In the genomic region with DNA sequence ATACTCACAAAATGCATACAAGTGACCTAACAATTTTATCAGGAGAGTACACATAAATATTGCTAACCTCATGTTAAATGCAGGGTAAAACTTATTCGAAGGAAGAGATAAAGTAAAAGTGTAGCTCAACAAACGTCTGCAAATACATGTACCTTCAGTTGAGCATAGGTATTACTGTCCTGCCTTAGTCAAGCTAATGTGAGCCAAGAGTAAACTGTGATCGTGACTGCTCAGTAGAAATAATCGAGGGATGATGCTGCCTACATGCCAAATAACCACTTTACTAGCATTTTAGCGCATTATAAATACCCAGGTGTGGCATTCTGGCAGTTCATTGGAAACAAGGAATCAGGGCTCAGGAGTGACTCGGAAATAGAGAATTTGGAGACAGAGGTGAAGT, we compare ENCODE assay signal across 2 cellular contexts.
TF ChIP-seq lines count a peak whose summit lies in the region.

No MANE protein-coding gene starts in this region.

TF ChIP-seq in GM23338, 12 proteins besides CTCF, POLR2A, EP300 and RAD21 (continues in another document):
- TF ChIP-seq, protein P1, sequence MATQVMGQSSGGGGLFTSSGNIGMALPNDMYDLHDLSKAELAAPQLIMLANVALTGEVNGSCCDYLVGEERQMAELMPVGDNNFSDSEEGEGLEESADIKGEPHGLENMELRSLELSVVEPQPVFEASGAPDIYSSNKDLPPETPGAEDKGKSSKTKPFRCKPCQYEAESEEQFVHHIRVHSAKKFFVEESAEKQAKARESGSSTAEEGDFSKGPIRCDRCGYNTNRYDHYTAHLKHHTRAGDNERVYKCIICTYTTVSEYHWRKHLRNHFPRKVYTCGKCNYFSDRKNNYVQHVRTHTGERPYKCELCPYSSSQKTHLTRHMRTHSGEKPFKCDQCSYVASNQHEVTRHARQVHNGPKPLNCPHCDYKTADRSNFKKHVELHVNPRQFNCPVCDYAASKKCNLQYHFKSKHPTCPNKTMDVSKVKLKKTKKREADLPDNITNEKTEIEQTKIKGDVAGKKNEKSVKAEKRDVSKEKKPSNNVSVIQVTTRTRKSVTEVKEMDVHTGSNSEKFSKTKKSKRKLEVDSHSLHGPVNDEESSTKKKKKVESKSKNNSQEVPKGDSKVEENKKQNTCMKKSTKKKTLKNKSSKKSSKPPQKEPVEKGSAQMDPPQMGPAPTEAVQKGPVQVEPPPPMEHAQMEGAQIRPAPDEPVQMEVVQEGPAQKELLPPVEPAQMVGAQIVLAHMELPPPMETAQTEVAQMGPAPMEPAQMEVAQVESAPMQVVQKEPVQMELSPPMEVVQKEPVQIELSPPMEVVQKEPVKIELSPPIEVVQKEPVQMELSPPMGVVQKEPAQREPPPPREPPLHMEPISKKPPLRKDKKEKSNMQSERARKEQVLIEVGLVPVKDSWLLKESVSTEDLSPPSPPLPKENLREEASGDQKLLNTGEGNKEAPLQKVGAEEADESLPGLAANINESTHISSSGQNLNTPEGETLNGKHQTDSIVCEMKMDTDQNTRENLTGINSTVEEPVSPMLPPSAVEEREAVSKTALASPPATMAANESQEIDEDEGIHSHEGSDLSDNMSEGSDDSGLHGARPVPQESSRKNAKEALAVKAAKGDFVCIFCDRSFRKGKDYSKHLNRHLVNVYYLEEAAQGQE (IDR thresholded peaks at IDR 0.05; ENCODE audit: unreplicated experiment), result no peak
- no peak for TF ChIP-seq ZNF114 (CRISPR knock-in tag; IDR thresholded peaks at IDR 0.05)
- no peak for TF ChIP-seq EZH2 (IDR thresholded peaks at IDR 0.05; ENCODE audit: low read depth, unreplicated experiment)
- TF ChIP-seq EZH2phosphoT487 (IDR thresholded peaks at IDR 0.05; ENCODE audit: unreplicated experiment), result no peak
- no peak for TF ChIP-seq ZNF331 (CRISPR knock-in tag; IDR thresholded peaks at IDR 0.05; ENCODE audit: low read depth)
- TF ChIP-seq, protein P2, sequence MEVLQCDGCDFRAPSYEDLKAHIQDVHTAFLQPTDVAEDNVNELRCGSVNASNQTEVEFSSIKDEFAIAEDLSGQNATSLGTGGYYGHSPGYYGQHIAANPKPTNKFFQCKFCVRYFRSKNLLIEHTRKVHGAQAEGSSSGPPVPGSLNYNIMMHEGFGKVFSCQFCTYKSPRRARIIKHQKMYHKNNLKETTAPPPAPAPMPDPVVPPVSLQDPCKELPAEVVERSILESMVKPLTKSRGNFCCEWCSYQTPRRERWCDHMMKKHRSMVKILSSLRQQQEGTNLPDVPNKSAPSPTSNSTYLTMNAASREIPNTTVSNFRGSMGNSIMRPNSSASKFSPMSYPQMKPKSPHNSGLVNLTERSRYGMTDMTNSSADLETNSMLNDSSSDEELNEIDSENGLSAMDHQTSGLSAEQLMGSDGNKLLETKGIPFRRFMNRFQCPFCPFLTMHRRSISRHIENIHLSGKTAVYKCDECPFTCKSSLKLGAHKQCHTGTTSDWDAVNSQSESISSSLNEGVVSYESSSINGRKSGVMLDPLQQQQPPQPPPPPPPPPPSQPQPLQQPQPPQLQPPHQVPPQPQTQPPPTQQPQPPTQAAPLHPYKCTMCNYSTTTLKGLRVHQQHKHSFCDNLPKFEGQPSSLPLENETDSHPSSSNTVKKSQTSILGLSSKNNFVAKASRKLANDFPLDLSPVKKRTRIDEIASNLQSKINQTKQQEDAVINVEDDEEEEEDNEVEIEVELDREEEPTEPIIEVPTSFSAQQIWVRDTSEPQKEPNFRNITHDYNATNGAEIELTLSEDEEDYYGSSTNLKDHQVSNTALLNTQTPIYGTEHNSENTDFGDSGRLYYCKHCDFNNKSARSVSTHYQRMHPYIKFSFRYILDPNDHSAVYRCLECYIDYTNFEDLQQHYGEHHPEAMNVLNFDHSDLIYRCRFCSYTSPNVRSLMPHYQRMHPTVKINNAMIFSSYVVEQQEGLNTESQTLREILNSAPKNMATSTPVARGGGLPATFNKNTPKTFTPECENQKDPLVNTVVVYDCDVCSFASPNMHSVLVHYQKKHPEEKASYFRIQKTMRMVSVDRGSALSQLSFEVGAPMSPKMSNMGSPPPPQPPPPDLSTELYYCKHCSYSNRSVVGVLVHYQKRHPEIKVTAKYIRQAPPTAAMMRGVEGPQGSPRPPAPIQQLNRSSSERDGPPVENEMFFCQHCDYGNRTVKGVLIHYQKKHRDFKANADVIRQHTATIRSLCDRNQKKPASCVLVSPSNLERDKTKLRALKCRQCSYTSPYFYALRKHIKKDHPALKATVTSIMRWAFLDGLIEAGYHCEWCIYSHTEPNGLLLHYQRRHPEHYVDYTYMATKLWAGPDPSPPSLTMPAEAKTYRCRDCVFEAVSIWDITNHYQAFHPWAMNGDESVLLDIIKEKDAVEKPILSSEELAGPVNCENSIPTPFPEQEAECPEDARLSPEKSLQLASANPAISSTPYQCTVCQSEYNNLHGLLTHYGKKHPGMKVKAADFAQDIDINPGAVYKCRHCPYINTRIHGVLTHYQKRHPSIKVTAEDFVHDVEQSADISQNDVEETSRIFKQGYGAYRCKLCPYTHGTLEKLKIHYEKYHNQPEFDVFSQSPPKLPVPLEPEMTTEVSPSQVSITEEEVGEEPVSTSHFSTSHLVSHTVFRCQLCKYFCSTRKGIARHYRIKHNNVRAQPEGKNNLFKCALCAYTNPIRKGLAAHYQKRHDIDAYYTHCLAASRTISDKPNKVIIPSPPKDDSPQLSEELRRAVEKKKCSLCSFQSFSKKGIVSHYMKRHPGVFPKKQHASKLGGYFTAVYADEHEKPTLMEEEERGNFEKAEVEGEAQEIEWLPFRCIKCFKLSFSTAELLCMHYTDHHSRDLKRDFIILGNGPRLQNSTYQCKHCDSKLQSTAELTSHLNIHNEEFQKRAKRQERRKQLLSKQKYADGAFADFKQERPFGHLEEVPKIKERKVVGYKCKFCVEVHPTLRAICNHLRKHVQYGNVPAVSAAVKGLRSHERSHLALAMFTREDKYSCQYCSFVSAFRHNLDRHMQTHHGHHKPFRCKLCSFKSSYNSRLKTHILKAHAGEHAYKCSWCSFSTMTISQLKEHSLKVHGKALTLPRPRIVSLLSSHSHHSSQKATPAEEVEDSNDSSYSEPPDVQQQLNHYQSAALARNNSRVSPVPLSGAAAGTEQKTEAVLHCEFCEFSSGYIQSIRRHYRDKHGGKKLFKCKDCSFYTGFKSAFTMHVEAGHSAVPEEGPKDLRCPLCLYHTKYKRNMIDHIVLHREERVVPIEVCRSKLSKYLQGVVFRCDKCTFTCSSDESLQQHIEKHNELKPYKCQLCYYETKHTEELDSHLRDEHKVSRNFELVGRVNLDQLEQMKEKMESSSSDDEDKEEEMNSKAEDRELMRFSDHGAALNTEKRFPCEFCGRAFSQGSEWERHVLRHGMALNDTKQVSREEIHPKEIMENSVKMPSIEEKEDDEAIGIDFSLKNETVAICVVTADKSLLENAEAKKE (CRISPR knock-in tag; IDR thresholded peaks at IDR 0.05), result no peak
- no peak for TF ChIP-seq JUNB (IDR thresholded peaks at IDR 0.05; ENCODE audit: unreplicated experiment)
- no peak for TF ChIP-seq NANOG (IDR thresholded peaks at IDR 0.05; ENCODE audit: borderline replicate concordance)
- no peak for TF ChIP-seq CREB1 (CRISPR knock-in tag; IDR thresholded peaks at IDR 0.05; ENCODE audit: low read depth)
- no peak for TF ChIP-seq POLR2AphosphoS5 (IDR thresholded peaks at IDR 0.05; ENCODE audit: low read depth)
- TF ChIP-seq STAT1 (IDR thresholded peaks at IDR 0.05; ENCODE audit: unreplicated experiment), result no peak

TF ChIP-seq in endothelial cell of umbilical vein, 7 proteins besides CTCF, POLR2A, EP300 and RAD21:
- no peak for TF ChIP-seq MAX (IDR thresholded peaks at IDR 0.05; ENCODE audit: insufficient read depth, insufficient read length)
- no peak for TF ChIP-seq POLR2AphosphoS5 (IDR thresholded peaks at IDR 0.05; ENCODE audit: insufficient read depth, low read depth, low read length)
- no peak for TF ChIP-seq FOS (IDR thresholded peaks at IDR 0.05; ENCODE audit: borderline replicate concordance, insufficient read depth, low read length)
- TF ChIP-seq JUN (IDR thresholded peaks at IDR 0.05; ENCODE audit: borderline replicate concordance, insufficient read depth, insufficient read length, low read depth), result no peak
- TF ChIP-seq GATA2 (IDR thresholded peaks at IDR 0.05; ENCODE audit: insufficient read depth, insufficient read length, low read depth, low read length), result no peak
- no peak for TF ChIP-seq MYC (IDR thresholded peaks at IDR 0.05; ENCODE audit: low read depth, low read length)
- TF ChIP-seq EZH2 (IDR thresholded peaks at IDR 0.05; ENCODE audit: borderline replicate concordance, low read depth, low read length, severe bottlenecking), result no peak
TF ChIP-seq in endothelial cell of umbilical vein: peak in this region for 0.
